ENCODE assay signal across 13 cellular contexts in the genomic region with DNA sequence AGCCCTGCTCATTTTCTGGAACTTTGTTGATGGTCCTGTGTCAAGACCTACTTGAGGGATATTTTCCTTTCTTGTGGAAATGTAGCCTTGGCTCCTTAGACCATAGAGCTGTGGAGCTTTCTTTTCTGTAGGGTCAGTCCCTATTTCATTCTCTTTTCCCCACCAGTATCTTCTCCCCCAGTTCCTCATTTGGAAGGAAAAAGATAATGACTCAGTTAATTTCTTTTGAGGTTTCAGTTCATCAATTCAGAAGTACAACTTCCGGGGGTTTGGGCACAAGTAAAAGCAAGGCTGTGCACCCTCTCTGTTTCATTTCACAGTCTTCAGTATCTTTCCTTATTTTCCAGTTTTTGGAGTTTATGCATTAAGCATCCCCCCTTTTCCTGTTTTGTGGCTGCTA.
DNase-seq lines count a peak whose midpoint lies in the region; ATAC-seq lines count a peak whose summit lies in the region.
"Had no signal": no experiment of that assay in that cellular context is flagged by ENCODE, and none has a peak within 500 bp of the region (broad histone marks: within the 10 kb centered on the region; RNA-seq: fewer than 3 reads in every experiment).

No MANE protein-coding gene starts in this region.

- DNase-seq in activated naive CD4-positive, alpha-beta T cell treated with Interleukin-2 at 50 U/mL for 16 hours, result no peak
- no peak for DNase-seq in activated CD8-positive, alpha-beta T cell treated with anti-CD3 and anti-CD28 coated beads, Interleukin-2, amount 10 ng/mL, durations not matched to agents 7 days and 5 days
- DNase-seq in stimulated activated CD4-positive, alpha-beta T cell treated with anti-CD3 and anti-CD28 coated beads, Interleukin-12 subunit alpha, Interleukin-12 subunit beta, amount 100 ng/mL, for 4 hours, result no peak
- no peak for DNase-seq in NCI-H2227 treated with DMSO at 0.1 percent for 48 hours (lab: John Stamatoyannopoulos, UW)
- DNase-seq in GF-D8 (lab: John Stamatoyannopoulos, UW), result no peak
- DNase-seq: head of caudate nucleus; stimulated activated CD4-positive, alpha-beta T cell treated with anti-CD3 and anti-CD28 coated beads, Interleukin-4, amount 100 ng/mL, for 1 hour had no signal

- H3K9me3 Mint-ChIP-seq in activated naive CD4-positive, alpha-beta T cell treated with anti-CD3 and anti-CD28 coated beads, Interleukin-2, amount 50 U/mL, for 24 hours, result peaks cover 16% of the 10 kb centered on the region
- peaks cover 47% of the 10 kb centered on the region for H3K9me3 Mint-ChIP-seq in activated CD8-positive, alpha-beta T cell treated with anti-CD3 and anti-CD28 coated beads, Interleukin-2, amount 10 ng/mL, durations not matched to agents 7 days and 5 days (ENCODE audit: insufficient read depth)

- no peaks in the 10 kb centered on the region for H3K27me3 Mint-ChIP-seq in activated naive CD4-positive, alpha-beta T cell treated with anti-CD3 and anti-CD28 coated beads, Interleukin-2, amount 50 U/mL, for 24 hours
- H3K27me3 Mint-ChIP-seq in activated CD8-positive, alpha-beta T cell treated with anti-CD3 and anti-CD28 coated beads, Interleukin-2, amount 10 ng/mL, durations not matched to agents 7 days and 5 days (ENCODE audit: low read depth), result no peaks in the 10 kb centered on the region

- no peaks in the 10 kb centered on the region for H3K4me1 ChIP-seq in urinary bladder (ENCODE audit: insufficient read depth)
- H3K4me1 ChIP-seq: vagina had no signal

- peaks cover 51% of the 10 kb centered on the region for H3K4me1 Mint-ChIP-seq in activated naive CD4-positive, alpha-beta T cell treated with anti-CD3 and anti-CD28 coated beads, Interleukin-2, amount 50 U/mL, for 24 hours
- peaks cover 58% of the 10 kb centered on the region for H3K4me1 Mint-ChIP-seq in activated CD8-positive, alpha-beta T cell treated with anti-CD3 and anti-CD28 coated beads, Interleukin-2, amount 10 ng/mL, durations not matched to agents 7 days and 5 days (ENCODE audit: low read depth)

- CTCF ChIA-PET in activated CD8-positive, alpha-beta T cell treated with anti-CD3 and anti-CD28 coated beads, Interleukin-2, amount 10 ng/mL, durations not matched to agents 7 days and 5 days (lab: Charles Lee), result interaction anchor here (0.8 to 2.7 kb wide), 8 partner anchors 11 to 277 kb away, joined by 3 to 10 read pairs (median 5); no protein-coding TSS in a partner anchor

- H3K4me3 Mint-ChIP-seq in activated naive CD4-positive, alpha-beta T cell treated with anti-CD3 and anti-CD28 coated beads, Interleukin-2, amount 50 U/mL, for 24 hours, result peak overlapping the region; percentile 72
- peak overlapping the region; percentile 75 for H3K4me3 Mint-ChIP-seq in activated CD8-positive, alpha-beta T cell treated with anti-CD3 and anti-CD28 coated beads, Interleukin-2, amount 10 ng/mL, durations not matched to agents 7 days and 5 days

- H3K4me3 ChIP-seq in urinary bladder (ENCODE audit: low read depth, low read length), result no peak overlapping the region
- H3K4me3 ChIP-seq: cardiac muscle cell had no signal

- no peaks in the 10 kb centered on the region for H3K36me3 ChIP-seq in urinary bladder (ENCODE audit: insufficient read depth)
- H3K36me3 ChIP-seq: cardiac muscle cell, vagina had no signal

- ATAC-seq in HG03342 (IDR thresholded peaks at IDR 0.05; ENCODE audit: unreplicated experiment), result peak; percentile 59
- ATAC-seq in activated CD8-positive, alpha-beta T cell treated with anti-CD3 and anti-CD28 coated beads, Interleukin-2, amount 10 ng/mL, durations not matched to agents 7 days and 5 days, result no peak

- peak overlapping the region; percentile 50 for H3K27ac ChIP-seq in urinary bladder (ENCODE audit: low read depth)
- H3K27ac ChIP-seq: C4-2B, cardiac muscle cell had no signal

- POLR2A ChIA-PET in activated CD8-positive, alpha-beta T cell treated with anti-CD3 and anti-CD28 coated beads, Interleukin-2, amount 10 ng/mL, durations not matched to agents 7 days and 5 days (lab: Charles Lee), result interaction anchor here (0.7 to 2.6 kb wide), 7 partner anchors 9 to 72 kb away, joined by 3 to 10 read pairs (median 5); no protein-coding TSS in a partner anchor

- peaks cover 20% of the 10 kb centered on the region for H3K36me3 Mint-ChIP-seq in activated naive CD4-positive, alpha-beta T cell treated with anti-CD3 and anti-CD28 coated beads, Interleukin-2, amount 50 U/mL, for 24 hours
- H3K36me3 Mint-ChIP-seq in activated CD8-positive, alpha-beta T cell treated with anti-CD3 and anti-CD28 coated beads, Interleukin-2, amount 10 ng/mL, durations not matched to agents 7 days and 5 days (ENCODE audit: low read depth), result peaks cover 79% of the 10 kb centered on the region

- H3K27ac Mint-ChIP-seq in activated naive CD4-positive, alpha-beta T cell treated with anti-CD3 and anti-CD28 coated beads, Interleukin-2, amount 50 U/mL, for 24 hours, result peak overlapping the region; percentile 82
- peak overlapping the region; percentile 86 for H3K27ac Mint-ChIP-seq in activated CD8-positive, alpha-beta T cell treated with anti-CD3 and anti-CD28 coated beads, Interleukin-2, amount 10 ng/mL, durations not matched to agents 7 days and 5 days

- 77% methylated on average over 1 of the region's 1 CpG for WGBS in urinary bladder
